Comparison of ENCODE assay signal across 20 cellular contexts in genomic region chr18:9696701-9697100, GRCh38.
"Had no signal": no experiment of that assay in that cellular context is flagged by ENCODE, and none has a peak within 500 bp of the region (broad histone marks: within the 10 kb centered on the region; RNA-seq: fewer than 3 reads in every experiment).

No MANE protein-coding gene starts in this region.

- H3K27me3 Mint-ChIP-seq: activated CD4-positive, alpha-beta T cell treated with anti-CD3 and anti-CD28 coated beads for 36 hours; stimulated activated memory B cell treated with anti-CD40 and anti-IgM and Interleukin-4, amounts not matched to agents 10 μg/mL and 1 μg/mL and 100 μg/mL, for 72 hours had no signal

- H3K9me3 ChIP-seq: gastroesophageal sphincter, ovary, SK-N-SH, spleen, tibial artery, vagina had no signal

- DNase-seq: activated CD4-positive, alpha-beta T cell treated with anti-CD3 and anti-CD28 coated beads for 36 hours; activated CD4-positive, alpha-beta T cell treated with anti-CD3 and anti-CD28 coated beads, Interleukin-2, amount 50 U/mL, for 48 hours; activated naive CD8-positive, alpha-beta T cell treated with anti-CD3 and anti-CD28 coated beads for 36 hours; central memory CD4-positive, alpha-beta T cell; erythroblast; left colon; SK-N-SH; spleen; stimulated activated CD4-positive, alpha-beta T cell treated with anti-CD3 and anti-CD28 coated beads, Interleukin-4, amount 100 ng/mL, for 4 hours; tibial artery had no signal

- H3K27ac Mint-ChIP-seq: activated CD4-positive, alpha-beta T cell treated with anti-CD3 and anti-CD28 coated beads for 36 hours; activated naive CD8-positive, alpha-beta T cell treated with anti-CD3 and anti-CD28 coated beads for 36 hours; brain; mesothelial cell of epicardium; stimulated activated memory B cell treated with anti-CD40 and anti-IgM and Interleukin-4, amounts not matched to agents 10 μg/mL and 1 μg/mL and 100 μg/mL, for 72 hours; WTC11 had no signal

- H3K4me3 ChIP-seq: gastroesophageal sphincter, lung, ovary, spleen, tibial artery, vagina had no signal

- H3K27ac ChIP-seq: gastroesophageal sphincter, spleen, tibial artery, vagina had no signal

- FAIRE-seq: colon, islet of Langerhans had no signal

- H3K27me3 ChIP-seq: gastroesophageal sphincter, ovary, spleen, tibial artery, vagina had no signal

- H3K4me1 ChIP-seq: gastroesophageal sphincter, tibial artery, vagina had no signal

- H3K4me1 Mint-ChIP-seq: activated naive CD8-positive, alpha-beta T cell treated with anti-CD3 and anti-CD28 coated beads for 36 hours had no signal

- H3K36me3 Mint-ChIP-seq: activated naive CD8-positive, alpha-beta T cell treated with anti-CD3 and anti-CD28 coated beads for 36 hours; brain; mesothelial cell of epicardium; stimulated activated memory B cell treated with anti-CD40 and anti-IgM and Interleukin-4, amounts not matched to agents 10 μg/mL and 1 μg/mL and 100 μg/mL, for 72 hours; WTC11 had no signal

- ATAC-seq: activated CD4-positive, alpha-beta T cell treated with anti-CD3 and anti-CD28 coated beads for 36 hours; gastroesophageal sphincter; left colon; stimulated activated memory B cell treated with anti-CD40 and anti-IgM and Interleukin-4, amounts not matched to agents 10 μg/mL and 1 μg/mL and 100 μg/mL, for 72 hours; WTC11 had no signal

- H3K36me3 ChIP-seq: gastroesophageal sphincter, ovary, spleen, tibial artery, vagina had no signal

- H3K9me3 Mint-ChIP-seq: activated naive CD8-positive, alpha-beta T cell treated with anti-CD3 and anti-CD28 coated beads for 36 hours; brain; mesothelial cell of epicardium; stimulated activated memory B cell treated with anti-CD40 and anti-IgM and Interleukin-4, amounts not matched to agents 10 μg/mL and 1 μg/mL and 100 μg/mL, for 72 hours; WTC11 had no signal

- H3K4me3 Mint-ChIP-seq: activated CD4-positive, alpha-beta T cell treated with anti-CD3 and anti-CD28 coated beads for 36 hours; activated naive CD8-positive, alpha-beta T cell treated with anti-CD3 and anti-CD28 coated beads for 36 hours; brain; mesothelial cell of epicardium; stimulated activated memory B cell treated with anti-CD40 and anti-IgM and Interleukin-4, amounts not matched to agents 10 μg/mL and 1 μg/mL and 100 μg/mL, for 72 hours; WTC11 had no signal
